ENCODE assay signal across 10 cellular contexts in the genomic region with DNA sequence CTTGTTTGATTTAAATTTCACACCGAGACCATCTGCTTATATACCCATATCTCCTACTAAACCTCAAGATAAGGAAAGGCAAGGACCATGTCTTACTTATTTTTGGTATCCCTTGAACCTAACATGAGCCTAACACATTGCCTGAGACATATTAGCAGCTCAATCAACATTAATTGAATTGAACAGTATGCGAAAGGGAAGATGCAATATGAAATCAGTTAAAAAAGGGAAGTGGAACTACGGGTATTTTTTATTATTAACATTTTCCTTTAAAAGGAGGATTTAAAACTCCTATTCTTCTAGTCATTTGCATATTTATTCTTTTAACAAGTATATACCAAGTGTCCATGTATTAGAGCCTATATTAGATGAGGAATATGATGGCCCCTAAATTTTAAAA.
DNase-seq lines count a peak whose midpoint lies in the region; ATAC-seq and TF ChIP-seq lines count a peak whose summit lies in the region.
"Had no signal": no experiment of that assay in that cellular context is flagged by ENCODE, and none has a peak within 500 bp of the region (broad histone marks: within the 10 kb centered on the region; RNA-seq: fewer than 3 reads in every experiment).

No MANE protein-coding gene starts in this region.

- H3K9me3 Mint-ChIP-seq in activated CD4-positive, alpha-beta memory T cell treated with anti-CD3 and anti-CD28 coated beads, Interleukin-2, amount 10 ng/mL, durations not matched to agents 7 days and 5 days = no peaks in the 10 kb centered on the region
- no peaks in the 10 kb centered on the region for H3K9me3 Mint-ChIP-seq in activated CD4-positive, alpha-beta memory T cell treated with anti-CD3 and anti-CD28 coated beads for 36 hours

- H3K36me3 Mint-ChIP-seq in activated CD4-positive, alpha-beta memory T cell treated with anti-CD3 and anti-CD28 coated beads, Interleukin-2, amount 10 ng/mL, durations not matched to agents 7 days and 5 days (ENCODE audit: low read depth) = peaks cover 35% of the 10 kb centered on the region
- peaks cover 20% of the 10 kb centered on the region for H3K36me3 Mint-ChIP-seq in activated CD4-positive, alpha-beta memory T cell treated with anti-CD3 and anti-CD28 coated beads for 36 hours

- 42 to 61% (median 53%) methylated on average over 3 of the region's 3 CpGs for WGBS in spleen, 5 donors

- H3K27ac Mint-ChIP-seq in activated CD4-positive, alpha-beta memory T cell treated with anti-CD3 and anti-CD28 coated beads, Interleukin-2, amount 10 ng/mL, durations not matched to agents 7 days and 5 days = peak overlapping the region; percentile 56
- H3K27ac Mint-ChIP-seq in activated CD4-positive, alpha-beta memory T cell treated with anti-CD3 and anti-CD28 coated beads for 36 hours = no peak overlapping the region

- H3K9me3 ChIP-seq in Loucy (ENCODE audit: insufficient read depth, low read depth, low read length) = peaks cover 6% of the 10 kb centered on the region; the same call in 1 of the 2 replicates
- no peaks in the 10 kb centered on the region for H3K9me3 ChIP-seq in spleen
- H3K9me3 ChIP-seq in A673 (ENCODE audit: low read depth, low read length, poor library complexity, severe bottlenecking) = no peaks in the 10 kb centered on the region
- H3K9me3 ChIP-seq: gastrocnemius medialis had no signal

- TF ChIP-seq CTCF in Loucy (conservative IDR thresholded peaks at IDR 0.05; ENCODE audit: low read length) (no peak), spleen (IDR thresholded peaks at IDR 0.05 in 8 of 11, conservative IDR thresholded peaks at IDR 0.05 in 3 of 11) (no peak), A673 (conservative IDR thresholded peaks at IDR 0.05; ENCODE audit: low read depth, low read length) (no peak)

- H4K20me1 ChIP-seq in Loucy (ENCODE audit: insufficient read depth, low read length, poor library complexity, severe bottlenecking) = no peaks in the 10 kb centered on the region

- peak overlapping the region; percentile 10 for H3K4me2 ChIP-seq in Loucy (ENCODE audit: low read depth, low read length, poor library complexity, severe bottlenecking)

- ATAC-seq in HG02870 (IDR thresholded peaks at IDR 0.05; ENCODE audit: unreplicated experiment) (peak; percentile 17), esophagus mucosa (no peak)
- ATAC-seq: gastrocnemius medialis had no signal

- H3K36me3 ChIP-seq in Loucy (ENCODE audit: insufficient read depth, low read length) (peaks cover 4% of the 10 kb centered on the region; the same call in 1 of the 2 replicates), spleen (no peaks in the 10 kb centered on the region), A673 (ENCODE audit: insufficient read depth, low read length, poor library complexity, severe bottlenecking) (no peaks in the 10 kb centered on the region)
- H3K36me3 ChIP-seq: gastrocnemius medialis had no signal

- no peak for DNase-seq in activated CD4-positive, alpha-beta memory T cell treated with anti-CD3 and anti-CD28 coated beads, Interleukin-2, amount 10 ng/mL, durations not matched to agents 7 days and 5 days
- DNase-seq in activated CD4-positive, alpha-beta memory T cell treated with anti-CD3 and anti-CD28 coated beads for 36 hours = no peak
- DNase-seq in spleen = no peak
- DNase-seq in A673 (ENCODE audit: low spot score) = no peak
- no peak for DNase-seq in NCI-H1436 treated with DMSO at 0.1 percent for 48 hours (lab: John Stamatoyannopoulos, UW)
- DNase-seq: gastrocnemius medialis, NCI-H2081 treated with DMSO at 0.1 percent for 48 hours had no signal

- no peak overlapping the region for H2AFZ ChIP-seq in Loucy (ENCODE audit: low read length)

- H3F3A ChIP-seq in Loucy (ENCODE audit: low read depth) = no peaks in the 10 kb centered on the region

- intact Hi-C loops in activated CD4-positive, alpha-beta memory T cell treated with anti-CD3 and anti-CD28 coated beads for 36 hours (cut with micrococcal nuclease) = no loop called here
- intact Hi-C loops in spleen (cut with DNase I; ENCODE audit: low total_unique reads) (no loop called here), A673 (cut with micrococcal nuclease; ENCODE audit: unreplicated experiment) (no loop called here)

- peaks cover 36% of the 10 kb centered on the region for H3K4me1 Mint-ChIP-seq in activated CD4-positive, alpha-beta memory T cell treated with anti-CD3 and anti-CD28 coated beads, Interleukin-2, amount 10 ng/mL, durations not matched to agents 7 days and 5 days
- peaks cover 35% of the 10 kb centered on the region for H3K4me1 Mint-ChIP-seq in activated CD4-positive, alpha-beta memory T cell treated with anti-CD3 and anti-CD28 coated beads for 36 hours (ENCODE audit: low read depth)

- CTCF ChIA-PET in activated CD4-positive, alpha-beta memory T cell treated with anti-CD3 and anti-CD28 coated beads, Interleukin-2, amount 10 ng/mL, durations not matched to agents 7 days and 5 days (lab: Charles Lee) = interaction anchor here (0.9 to 3.2 kb wide), 5 partner anchors 15 to 196 kb away, joined by 3 to 30 read pairs (median 4); no protein-coding TSS in a partner anchor
- CTCF ChIA-PET in activated CD4-positive, alpha-beta memory T cell treated with anti-CD3 and anti-CD28 coated beads for 36 hours (lab: Charles Lee) = interaction anchor here (4.7 kb wide), 1 partner anchor 17 kb away, joined by 34 read pairs; no protein-coding TSS in a partner anchor
- CTCF ChIA-PET in A673 (lab: Charles Lee) = no interaction called here

- H3K27ac ChIP-seq in spleen (peak overlapping the region in 7 of 8 donors; percentile 9 to 81 (median 78)), A673 (ENCODE audit: low read depth, low read length, poor library complexity, severe bottlenecking) (no peak overlapping the region)
- H3K27ac ChIP-seq: gastrocnemius medialis had no signal

- H3K4me3 Mint-ChIP-seq in activated CD4-positive, alpha-beta memory T cell treated with anti-CD3 and anti-CD28 coated beads, Interleukin-2, amount 10 ng/mL, durations not matched to agents 7 days and 5 days = no peak overlapping the region
- no peak overlapping the region for H3K4me3 Mint-ChIP-seq in activated CD4-positive, alpha-beta memory T cell treated with anti-CD3 and anti-CD28 coated beads for 36 hours

- no peaks in the 10 kb centered on the region for H3K9me2 ChIP-seq in Loucy (replicated peaks; ENCODE audit: low read depth, low read length)

- peaks cover 46% of the 10 kb centered on the region for H3K4me1 ChIP-seq in Loucy (ENCODE audit: insufficient read depth, low read length, poor library complexity, severe bottlenecking)
- peaks cover 19 to 84% (median 35%) of the 10 kb centered on the region in 6 donors for H3K4me1 ChIP-seq in spleen
- peaks cover 7% of the 10 kb centered on the region for H3K4me1 ChIP-seq in A673 (ENCODE audit: insufficient read depth, low read length, poor library complexity, severe bottlenecking)
- H3K4me1 ChIP-seq: gastrocnemius medialis had no signal

- no TSS peak for BruUV-seq in A673 (replicated peaks; lab: Mats Ljungman, UMichigan)

- H3K27me3 Mint-ChIP-seq in activated CD4-positive, alpha-beta memory T cell treated with anti-CD3 and anti-CD28 coated beads, Interleukin-2, amount 10 ng/mL, durations not matched to agents 7 days and 5 days = peaks cover 4% of the 10 kb centered on the region
- no peaks in the 10 kb centered on the region for H3K27me3 Mint-ChIP-seq in activated CD4-positive, alpha-beta memory T cell treated with anti-CD3 and anti-CD28 coated beads for 36 hours

- H3K79me2 ChIP-seq in Loucy (ENCODE audit: insufficient read depth, low read length) = no peaks in the 10 kb centered on the region

- TF ChIP-seq POLR2A in spleen (IDR thresholded peaks at IDR 0.05) = no peak

- no peak overlapping the region for H3K4me3 ChIP-seq in Loucy (ENCODE audit: low read length, poor library complexity, severe bottlenecking)
- peak overlapping the region in 1 of 8 donors; percentile 19 for H3K4me3 ChIP-seq in spleen
- H3K4me3 ChIP-seq in A673 (ENCODE audit: low read depth, low read length, poor library complexity, severe bottlenecking) = no peak overlapping the region
- H3K4me3 ChIP-seq: gastrocnemius medialis had no signal

- POLR2A ChIA-PET in activated CD4-positive, alpha-beta memory T cell treated with anti-CD3 and anti-CD28 coated beads, Interleukin-2, amount 10 ng/mL, durations not matched to agents 7 days and 5 days (lab: Charles Lee) = interaction anchor here (0.8 to 5.1 kb wide), 6 partner anchors 9 to 196 kb away, joined by 3 to 31 read pairs (median 6); no protein-coding TSS in a partner anchor
- POLR2A ChIA-PET in activated CD4-positive, alpha-beta memory T cell treated with anti-CD3 and anti-CD28 coated beads for 36 hours (lab: Charles Lee) = no interaction called here
- POLR2A ChIA-PET in A673 (lab: Charles Lee; ENCODE audit: low non-redundant PET) = no interaction called here

- H3K27me3 ChIP-seq in Loucy (ENCODE audit: insufficient read depth, low read length, poor library complexity, severe bottlenecking) = no peaks in the 10 kb centered on the region
- H3K27me3 ChIP-seq in spleen (replicated peaks in 1 of 7) = no peaks in the 10 kb centered on the region
- H3K27me3 ChIP-seq in A673 (replicated peaks; ENCODE audit: insufficient read depth, low read depth, low read length, poor library complexity) = no peaks in the 10 kb centered on the region
- H3K27me3 ChIP-seq: gastrocnemius medialis had no signal

- H3K9ac ChIP-seq in Loucy (ENCODE audit: low read depth, low read length, poor library complexity, severe bottlenecking) = peak overlapping the region; percentile 2
